Comparison of ENCODE assay signal across 7 cellular contexts in genomic region chr5:982377-983237, GRCh38. TPM values are rescaled to one million over a fixed set of nuclear protein-coding genes. Genes with fewer than 3 reads are reported as not detected.
DNase-seq lines count a peak whose midpoint lies in the region; TF ChIP-seq lines count a peak whose summit lies in the region.

No MANE protein-coding gene starts in this region.

- H2AFZ ChIP-seq in osteoblast (ENCODE audit: low read length): no peak overlapping the region

- no peak overlapping the region for H3K4me2 ChIP-seq in osteoblast (ENCODE audit: insufficient read depth, low read length)

- H3K27ac ChIP-seq in osteoblast (ENCODE audit: low read depth, low read length): no peak overlapping the region

- no peaks in the 10 kb centered on the region for H4K20me1 ChIP-seq in osteoblast (ENCODE audit: insufficient read depth, low read length)

- H3K9me3 ChIP-seq in osteoblast (ENCODE audit: low read depth, low read length): no peaks in the 10 kb centered on the region

- H3K4me3 ChIP-seq in GM12865 (ENCODE audit: low read depth, low read length): no peak overlapping the region
- H3K4me3 ChIP-seq in osteoblast (ENCODE audit: insufficient read depth, low read length): no peak overlapping the region

- peaks cover 7% of the 10 kb centered on the region for H3K4me1 ChIP-seq in osteoblast (ENCODE audit: insufficient read depth, low read length)

- DNase-seq in GM12865 (ENCODE audit: low read depth) (no peak), NAMALWA (ENCODE audit: low spot score) (peak; percentile 76), ecto neural progenitor cell (ENCODE audit: low spot score) (peak; percentile 77), osteoblast (ENCODE audit: insufficient read length, low spot score, missing footprints) (peak; percentile 86), inferior parietal cortex (ENCODE audit: extremely low spot score) (no peak), T-helper 9 cell (no peak), occipital lobe (lab: John Stamatoyannopoulos, UW) (no peak)

- H3K27me3 ChIP-seq in osteoblast (ENCODE audit: insufficient read depth, low read length): peaks cover 16% of the 10 kb centered on the region

- H3K36me3 ChIP-seq in osteoblast (ENCODE audit: insufficient read depth, low read length): no peaks in the 10 kb centered on the region

- peak; percentile 23 for TF ChIP-seq CTCF in GM12865 (IDR thresholded peaks at IDR 0.05; ENCODE audit: insufficient read depth, low read depth, low read length, missing control alignments)
- peak; percentile 11 for TF ChIP-seq CTCF in osteoblast (IDR thresholded peaks at IDR 0.05; ENCODE audit: extremely low read depth, low read depth, low read length)

- no peaks in the 10 kb centered on the region for H3K79me2 ChIP-seq in osteoblast (ENCODE audit: insufficient read depth, low read length)

RNA-seq across cellular contexts. Expression of gene NKD2, which starts 26.0 kb away (rescaled TPM):
- total RNA-seq in osteoblast (under 0.01 TPM in 1 of 2 replicates, not detected in the other), occipital lobe (3.0 TPM)

Comparison
In these comparisons a context has a peak if more than half of its experiments do, and no peak if none do; other contexts are left out.
1. DNase-seq: peak in NAMALWA (single experiment), ecto neural progenitor cell (single experiment) and osteoblast (single experiment); none in GM12865 (single experiment), inferior parietal cortex (single experiment), T-helper 9 cell (single experiment) and occipital lobe (single experiment).